16 cellular contexts compared by ENCODE assay signal in the genomic region with DNA sequence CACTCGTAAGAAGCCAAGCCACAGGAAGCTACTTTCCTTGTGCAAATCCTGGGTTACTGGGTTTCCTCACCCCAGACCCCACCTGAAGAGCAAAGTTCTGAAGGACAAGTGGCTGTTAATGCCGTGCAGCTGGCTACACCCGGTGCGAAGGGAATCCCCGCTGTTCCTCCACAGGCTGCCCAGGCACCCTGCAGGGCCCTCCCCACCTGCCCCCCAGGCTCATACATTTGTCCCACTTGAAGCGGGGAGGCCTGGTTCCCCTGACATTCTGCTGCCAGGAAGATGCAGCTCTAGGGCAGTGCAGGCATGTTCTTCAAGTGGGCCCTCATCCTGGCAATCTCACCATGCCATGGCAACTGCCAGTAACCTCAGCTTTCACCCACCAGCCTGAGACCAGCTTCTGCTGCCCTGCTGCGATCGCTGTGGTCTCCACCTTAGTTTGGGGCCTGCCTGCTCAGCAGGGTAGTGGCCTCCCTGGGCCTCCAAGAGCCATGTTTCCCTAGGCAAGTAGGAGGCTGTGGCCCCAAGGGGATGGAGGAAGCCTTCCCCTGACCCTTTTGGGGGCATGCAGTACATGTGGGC.
"Had no signal": no experiment of that assay in that cellular context is flagged by ENCODE, and none has a peak within 500 bp of the region (broad histone marks: within the 10 kb centered on the region; RNA-seq: fewer than 3 reads in every experiment).

No MANE protein-coding gene starts in this region.

- H3K36me3 Mint-ChIP-seq: activated naive CD8-positive, alpha-beta T cell treated with anti-CD3 and anti-CD28 coated beads, Interleukin-2, amount 10 ng/mL, durations not matched to agents 7 days and 5 days; immature natural killer cell; naive thymus-derived CD4-positive, alpha-beta T cell; stimulated activated naive B cell treated with anti-CD40 and anti-IgM and Interleukin-4, amounts not matched to agents 10 μg/mL and 1 μg/mL and 100 μg/mL, for 72 hours had no signal

- H3K27ac Mint-ChIP-seq: activated B cell treated with CpG ODN at 0.5 μM for 24 hours; activated naive CD8-positive, alpha-beta T cell treated with anti-CD3 and anti-CD28 coated beads, Interleukin-2, amount 10 ng/mL, durations not matched to agents 7 days and 5 days; immature natural killer cell; stimulated activated naive B cell treated with anti-CD40 and anti-IgM and Interleukin-4, amounts not matched to agents 10 μg/mL and 1 μg/mL and 100 μg/mL, for 72 hours; T-helper 1 cell treated with Interleukin-12 subunit alpha and Interleukin-12 subunit beta and Interleukin-4 antibody, amounts not matched to agents 30 μg/mL and 1 μg/mL, for 36 hours had no signal

- ATAC-seq: naive thymus-derived CD4-positive, alpha-beta T cell; stimulated activated naive B cell treated with anti-CD40 and anti-IgM and Interleukin-4, amounts not matched to agents 10 μg/mL and 1 μg/mL and 100 μg/mL, for 72 hours had no signal

- H3K4me3 ChIP-seq: dorsolateral prefrontal cortex, esophagus squamous epithelium, lung had no signal

- H3K27me3 Mint-ChIP-seq: naive thymus-derived CD4-positive, alpha-beta T cell had no signal

- H3K4me1 Mint-ChIP-seq: immature natural killer cell had no signal

- DNase-seq: activated B cell treated with CpG ODN at 0.5 μM for 24 hours; activated CD4-positive, alpha-beta T cell treated with anti-CD3 and anti-CD28 coated beads, Interleukin-2, amount 50 U/mL, for 1 hour; activated gamma-delta T cell treated with Interleukin-2 at 50 U/mL for 16 hours; activated naive CD8-positive, alpha-beta T cell treated with anti-CD3 and anti-CD28 coated beads, Interleukin-2, amount 10 ng/mL, durations not matched to agents 7 days and 5 days; anterior cingulate cortex; esophagus squamous epithelium; foreskin fibroblast; glutamatergic neuron; immature natural killer cell; naive thymus-derived CD4-positive, alpha-beta T cell; right cardiac atrium; stimulated activated naive B cell treated with anti-CD40 and anti-IgM and Interleukin-4, amounts not matched to agents 10 μg/mL and 1 μg/mL and 100 μg/mL, for 72 hours; trophoblast cell had no signal

- H3K9me3 Mint-ChIP-seq: activated B cell treated with CpG ODN at 0.5 μM for 24 hours, immature natural killer cell had no signal

- H3K27ac ChIP-seq: esophagus squamous epithelium had no signal

- H3K4me3 Mint-ChIP-seq: activated B cell treated with CpG ODN at 0.5 μM for 24 hours; activated naive CD8-positive, alpha-beta T cell treated with anti-CD3 and anti-CD28 coated beads, Interleukin-2, amount 10 ng/mL, durations not matched to agents 7 days and 5 days; immature natural killer cell; naive thymus-derived CD4-positive, alpha-beta T cell; stimulated activated naive B cell treated with anti-CD40 and anti-IgM and Interleukin-4, amounts not matched to agents 10 μg/mL and 1 μg/mL and 100 μg/mL, for 72 hours; T-helper 1 cell treated with Interleukin-12 subunit alpha and Interleukin-12 subunit beta and Interleukin-4 antibody, amounts not matched to agents 30 μg/mL and 1 μg/mL, for 36 hours had no signal

- H3K9me3 ChIP-seq: esophagus squamous epithelium had no signal

- H3K36me3 ChIP-seq: esophagus squamous epithelium had no signal

- H3K4me1 ChIP-seq: esophagus squamous epithelium had no signal
